17 cellular contexts compared by ENCODE assay signal in the genomic region with DNA sequence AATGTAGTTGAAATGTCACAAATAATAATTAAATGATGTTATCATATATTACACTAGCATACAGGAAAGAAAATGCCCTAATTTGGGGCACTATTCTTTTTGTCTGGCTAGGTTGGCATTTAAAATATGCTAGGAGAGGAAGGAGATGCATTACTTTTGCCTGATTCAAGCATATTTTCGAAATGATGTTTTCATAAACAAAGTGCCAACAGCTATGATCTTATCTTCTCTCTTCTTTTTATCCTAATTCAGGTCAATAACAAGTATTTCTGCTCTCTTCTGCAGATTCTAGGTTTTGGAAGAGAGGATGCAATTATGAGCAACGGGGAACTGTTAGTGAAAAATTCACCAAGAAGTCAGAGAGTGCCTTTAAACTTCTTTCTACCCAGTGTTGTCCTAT. TPM values are rescaled to one million over a fixed set of nuclear protein-coding genes. Genes with fewer than 3 reads are reported as not detected.
DNase-seq lines count a peak whose midpoint lies in the region; ATAC-seq and TF ChIP-seq lines count a peak whose summit lies in the region.
"Had no signal": no experiment of that assay in that cellular context is flagged by ENCODE, and none has a peak within 500 bp of the region (broad histone marks: within the 10 kb centered on the region; RNA-seq: fewer than 3 reads in every experiment).

No MANE protein-coding gene starts in this region.

- no peaks in the 10 kb centered on the region for H3K36me3 Mint-ChIP-seq in activated T-helper 2 cell treated with anti-CD3 and anti-CD28 coated beads, Interferon-gamma antibody, Interleukin-2, Interleukin-4, amounts not matched to agents 10 μg/mL and 5 μg/mL and 100 μg/mL, durations not matched to agents 14 hours and 24 hours and 36 hours (ENCODE audit: low read depth)

- POLR2A ChIA-PET in Panc1 (lab: Charles Lee): no interaction called here

- no peaks in the 10 kb centered on the region for H3K9me3 Mint-ChIP-seq in activated T-helper 2 cell treated with anti-CD3 and anti-CD28 coated beads, Interferon-gamma antibody, Interleukin-2, Interleukin-4, amounts not matched to agents 10 μg/mL and 5 μg/mL and 100 μg/mL, durations not matched to agents 14 hours and 24 hours and 36 hours
- H3K9me3 Mint-ChIP-seq: GM23338 had no signal

- no peaks in the 10 kb centered on the region for H3K9me3 ChIP-seq in Panc1 (ENCODE audit: control insufficient read depth, insufficient read depth, low read depth, low read length)
- no peaks in the 10 kb centered on the region for H3K9me3 ChIP-seq in osteoblast (ENCODE audit: low read depth, low read length)
- H3K9me3 ChIP-seq: ovary had no signal

- DNase-seq in EH (ENCODE audit: low read depth) (peak; percentile 64), Panc1 (ENCODE audit: low read depth, low spot score) (no peak), dedifferentiated amniotic fluid mesenchymal stem cell (ENCODE audit: extremely low spot score) (peak; percentile 57), osteoblast (ENCODE audit: insufficient read length, low spot score, missing footprints) (no peak), SHP77 (lab: John Stamatoyannopoulos, UW) (no peak)
- DNase-seq in activated T-helper 2 cell treated with anti-CD3 and anti-CD28 coated beads, Interferon-gamma antibody, Interleukin-2, Interleukin-4, amounts not matched to agents 10 μg/mL and 5 μg/mL and 100 μg/mL, durations not matched to agents 14 hours and 24 hours and 36 hours (ENCODE audit: low spot score): no peak
- DNase-seq: activated B cell treated with CpG ODN at 0.5 μM for 24 hours; activated T-cell treated with anti-CD3 and anti-CD28 coated beads, Interleukin-2, amount 50 U/mL, for 72 hours; effector memory CD8-positive, alpha-beta T cell; NCI-H1092 treated with DMSO at 0.1 percent for 48 hours; ovary; stimulated activated CD4-positive, alpha-beta T cell treated with anti-CD3 and anti-CD28 coated beads, Interleukin-4, amount 100 ng/mL, for 24 hours; T-helper 1 cell had no signal

- no peaks in the 10 kb centered on the region for H3K27me3 Mint-ChIP-seq in activated T-helper 2 cell treated with anti-CD3 and anti-CD28 coated beads, Interferon-gamma antibody, Interleukin-2, Interleukin-4, amounts not matched to agents 10 μg/mL and 5 μg/mL and 100 μg/mL, durations not matched to agents 14 hours and 24 hours and 36 hours (ENCODE audit: low read depth)
- H3K27me3 Mint-ChIP-seq: activated B cell treated with CpG ODN at 0.5 μM for 24 hours had no signal

- no peak overlapping the region for H3K27ac Mint-ChIP-seq in activated T-helper 2 cell treated with anti-CD3 and anti-CD28 coated beads, Interferon-gamma antibody, Interleukin-2, Interleukin-4, amounts not matched to agents 10 μg/mL and 5 μg/mL and 100 μg/mL, durations not matched to agents 14 hours and 24 hours and 36 hours
- H3K27ac Mint-ChIP-seq: activated B cell treated with CpG ODN at 0.5 μM for 24 hours; activated T-cell treated with anti-CD3 and anti-CD28 coated beads, Interleukin-2, amount 50 U/mL, for 72 hours; effector memory CD8-positive, alpha-beta T cell; GM23338 had no signal

- ATAC-seq in Panc1: no peak
- ATAC-seq in HG03045 (IDR thresholded peaks at IDR 0.05; ENCODE audit: unreplicated experiment): no peak
- no peak for ATAC-seq in activated CD4-positive, CD25-positive, alpha-beta regulatory T cell treated with anti-CD3 and anti-CD28 coated beads, Interleukin-2, amount 50 U/mL, for 24 hours
- ATAC-seq: activated T-cell treated with anti-CD3 and anti-CD28 coated beads, Interleukin-2, amount 50 U/mL, for 72 hours; effector memory CD8-positive, alpha-beta T cell; GM12878; GM23338 had no signal

- CTCF ChIA-PET in Panc1 (lab: Charles Lee): no interaction called here

- peaks cover 9% of the 10 kb centered on the region; the same call in 1 of the 2 replicates for H3K4me1 ChIP-seq in Panc1 (ENCODE audit: control insufficient read depth, insufficient read depth, low read length)
- H3K4me1 ChIP-seq in osteoblast (ENCODE audit: insufficient read depth, low read length): peaks cover 53% of the 10 kb centered on the region

- H3K4me3 ChIP-seq in Panc1 (ENCODE audit: low read depth in 2 of 2, low read length in 2 of 2): no peak overlapping the region
- no peak overlapping the region for H3K4me3 ChIP-seq in osteoblast (ENCODE audit: insufficient read depth, low read length)
- H3K4me3 ChIP-seq: GM12878, GM23338, ovary had no signal

- no peaks in the 10 kb centered on the region for H3K27me3 ChIP-seq in Panc1 (ENCODE audit: control insufficient read depth, insufficient read depth, low read length)
- no peaks in the 10 kb centered on the region for H3K27me3 ChIP-seq in osteoblast (ENCODE audit: insufficient read depth, low read length)
- H3K27me3 ChIP-seq: ovary had no signal

- TF ChIP-seq CTCF in Panc1 (IDR thresholded peaks at IDR 0.05): no peak
- no peak for TF ChIP-seq CTCF in osteoblast (IDR thresholded peaks at IDR 0.05; ENCODE audit: extremely low read depth, low read depth, low read length)

- peak overlapping the region; percentile 40; the same call in 1 of the 2 replicates for H3K27ac ChIP-seq in Panc1 (ENCODE audit: low read length)
- peak overlapping the region; percentile 64 for H3K27ac ChIP-seq in osteoblast (ENCODE audit: low read depth, low read length)
- H3K27ac ChIP-seq: ovary had no signal

- no peaks in the 10 kb centered on the region for H3K79me2 ChIP-seq in osteoblast (ENCODE audit: insufficient read depth, low read length)

- in situ Hi-C loops in Panc1 (cut with HindIII; ENCODE audit: low pct_unique_long_range_greater_than_20kb, low sequenced_read_pairs): no loop called here

- H2AFZ ChIP-seq in osteoblast (ENCODE audit: low read length): no peak overlapping the region
- H2AFZ ChIP-seq: GM23338 had no signal

- H3K36me3 ChIP-seq in Panc1 (ENCODE audit: control insufficient read depth, insufficient read depth, low read length): no peaks in the 10 kb centered on the region
- H3K36me3 ChIP-seq in osteoblast (ENCODE audit: insufficient read depth, low read length): no peaks in the 10 kb centered on the region
- H3K36me3 ChIP-seq: ovary had no signal

- no TSS peak for BruUV-seq in Panc1 (replicated peaks; lab: Mats Ljungman, UMichigan)

- H4K20me1 ChIP-seq in osteoblast (ENCODE audit: insufficient read depth, low read length): no peaks in the 10 kb centered on the region

- no peaks in the 10 kb centered on the region for H3K4me1 Mint-ChIP-seq in activated T-helper 2 cell treated with anti-CD3 and anti-CD28 coated beads, Interferon-gamma antibody, Interleukin-2, Interleukin-4, amounts not matched to agents 10 μg/mL and 5 μg/mL and 100 μg/mL, durations not matched to agents 14 hours and 24 hours and 36 hours (ENCODE audit: low read depth)
- H3K4me1 Mint-ChIP-seq: activated B cell treated with CpG ODN at 0.5 μM for 24 hours had no signal

- no peak overlapping the region for H3K4me3 Mint-ChIP-seq in activated T-helper 2 cell treated with anti-CD3 and anti-CD28 coated beads, Interferon-gamma antibody, Interleukin-2, Interleukin-4, amounts not matched to agents 10 μg/mL and 5 μg/mL and 100 μg/mL, durations not matched to agents 14 hours and 24 hours and 36 hours (ENCODE audit: low read depth)
- H3K4me3 Mint-ChIP-seq: activated B cell treated with CpG ODN at 0.5 μM for 24 hours; activated T-cell treated with anti-CD3 and anti-CD28 coated beads, Interleukin-2, amount 50 U/mL, for 72 hours; effector memory CD8-positive, alpha-beta T cell; GM23338 had no signal

- H3K4me2 ChIP-seq in osteoblast (ENCODE audit: insufficient read depth, low read length): peak overlapping the region; percentile 12
- H3K4me2 ChIP-seq: GM23338 had no signal

- intact Hi-C loops in Panc1 (cut with micrococcal nuclease; ENCODE audit: unreplicated experiment): no loop called here
- intact Hi-C loops in activated T-helper 2 cell treated with anti-CD3 and anti-CD28 coated beads, Interferon-gamma antibody, Interleukin-2, Interleukin-4, amounts not matched to agents 10 μg/mL and 5 μg/mL and 100 μg/mL, durations not matched to agents 14 hours and 24 hours and 36 hours (cut with micrococcal nuclease): no loop called here

RNA-seq across cellular contexts. Expression of a gene that starts 55.8 kb away (rescaled TPM):
- total RNA-seq in Panc1 (2021; ENCODE audit: unreplicated experiment) (53.7 TPM), osteoblast (13.0 and 14.5 TPM in 2 replicates)
- 108 TPM for polyA plus RNA-seq in Panc1 (2012; ENCODE audit: insufficient read length)
- total RNA-seq in activated T-helper 2 cell treated with anti-CD3 and anti-CD28 coated beads, Interferon-gamma antibody, Interleukin-2, Interleukin-4, amounts not matched to agents 10 μg/mL and 5 μg/mL and 100 μg/mL, durations not matched to agents 14 hours and 24 hours and 36 hours: not detected in 2 replicates
- total RNA-seq: activated B cell treated with CpG ODN at 0.5 μM for 24 hours; activated T-cell treated with anti-CD3 and anti-CD28 coated beads, Interleukin-2, amount 50 U/mL, for 72 hours; GM23338 had no signal

Comparison
In these comparisons a context has a peak if more than half of its experiments do, and no peak if none do; other contexts are left out.
1. DNase-seq: peak in EH (single experiment) and dedifferentiated amniotic fluid mesenchymal stem cell (single experiment); none in Panc1 (single experiment), osteoblast (single experiment), activated T-helper 2 cell treated with anti-CD3 and anti-CD28 coated beads, Interferon-gamma antibody, Interleukin-2, Interleukin-4, amounts not matched to agents 10 μg/mL and 5 μg/mL and 100 μg/mL, durations not matched to agents 14 hours and 24 hours and 36 hours (single experiment) and SHP77 (0 of 2).
2. RNA of a gene that starts 55.8 kb away (total RNA-seq): 53.7 TPM in Panc1 (single experiment) and 13.0 to 14.5 TPM in osteoblast; not detected in activated T-helper 2 cell treated with anti-CD3 and anti-CD28 coated beads, Interferon-gamma antibody, Interleukin-2, Interleukin-4, amounts not matched to agents 10 μg/mL and 5 μg/mL and 100 μg/mL, durations not matched to agents 14 hours and 24 hours and 36 hours; every median in the first group is over 10 times any median in the second.